Comparison of ENCODE assay signal across 1 cellular context in genomic region chr1:100132566-100133477, GRCh38.
A peak's percentile ranks its signal among the peaks of the same experiment; 100 is the strongest.
TF ChIP-seq lines count a peak whose summit lies in the region.

A gene with protein sequence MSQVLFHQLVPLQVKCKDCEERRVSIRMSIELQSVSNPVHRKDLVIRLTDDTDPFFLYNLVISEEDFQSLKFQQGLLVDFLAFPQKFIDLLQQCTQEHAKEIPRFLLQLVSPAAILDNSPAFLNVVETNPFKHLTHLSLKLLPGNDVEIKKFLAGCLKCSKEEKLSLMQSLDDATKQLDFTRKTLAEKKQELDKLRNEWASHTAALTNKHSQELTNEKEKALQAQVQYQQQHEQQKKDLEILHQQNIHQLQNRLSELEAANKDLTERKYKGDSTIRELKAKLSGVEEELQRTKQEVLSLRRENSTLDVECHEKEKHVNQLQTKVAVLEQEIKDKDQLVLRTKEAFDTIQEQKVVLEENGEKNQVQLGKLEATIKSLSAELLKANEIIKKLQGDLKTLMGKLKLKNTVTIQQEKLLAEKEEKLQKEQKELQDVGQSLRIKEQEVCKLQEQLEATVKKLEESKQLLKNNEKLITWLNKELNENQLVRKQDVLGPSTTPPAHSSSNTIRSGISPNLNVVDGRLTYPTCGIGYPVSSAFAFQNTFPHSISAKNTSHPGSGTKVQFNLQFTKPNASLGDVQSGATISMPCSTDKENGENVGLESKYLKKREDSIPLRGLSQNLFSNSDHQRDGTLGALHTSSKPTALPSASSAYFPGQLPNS (minus strand): TSS chr1:100132930. CDS start chr1:100132814, 116 bp downstream.
TSS of gene TRMT13 (plus strand) at chr1:100133163. CDS start at chr1:100133169, 6 bp downstream.

TF ChIP-seq in IMR-90, 13 proteins besides CTCF, POLR2A, EP300 and RAD21 (continued from another document):
- peak; percentile 61; the same call in 1 of the 2 replicates for TF ChIP-seq BHLHE40 (IDR thresholded peaks at IDR 0.05; ENCODE audit: low read depth, low read length)
- peak; percentile 94 for TF ChIP-seq MXI1 (IDR thresholded peaks at IDR 0.05; ENCODE audit: borderline replicate concordance, low read depth, low read length)
- no peak for TF ChIP-seq NFE2L2 (IDR thresholded peaks at IDR 0.05; ENCODE audit: low read depth, low read length)
- TF ChIP-seq CHD1 (IDR thresholded peaks at IDR 0.05; ENCODE audit: low read depth, low read length): peak; percentile 86; the same call in 1 of the 2 replicates
TF ChIP-seq in IMR-90: peak in this region for 6.
